In the genomic region with DNA sequence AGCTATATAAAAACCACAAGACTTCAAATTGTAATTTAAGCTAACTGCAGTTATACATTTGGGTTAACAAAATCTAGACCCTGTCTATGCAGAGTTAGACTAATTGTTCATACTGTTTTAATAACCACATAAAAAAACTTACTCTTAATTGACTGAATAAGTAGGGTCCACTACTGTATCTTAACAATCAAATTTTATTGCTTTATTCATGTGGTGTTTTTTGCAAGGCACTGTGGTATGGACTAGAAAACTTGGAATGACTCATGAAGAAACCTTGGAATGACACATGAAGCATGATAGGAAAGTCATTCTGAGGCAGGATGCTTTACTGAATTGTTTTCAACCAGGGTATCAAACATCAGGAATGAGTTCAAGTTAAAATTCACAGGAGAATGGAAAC, we compare ENCODE assay signal across 9 cellular contexts. TPM values are rescaled to one million over a fixed set of nuclear protein-coding genes. Genes with fewer than 3 reads are reported as not detected.
DNase-seq lines count a peak whose midpoint lies in the region; ATAC-seq and TF ChIP-seq lines count a peak whose summit lies in the region.
"Had no signal": no experiment of that assay in that cellular context is flagged by ENCODE, and none has a peak within 500 bp of the region (broad histone marks: within the 10 kb centered on the region; RNA-seq: fewer than 3 reads in every experiment).

No MANE protein-coding gene starts in this region.

- H3K4me1 ChIP-seq in ascending aorta (peaks cover 0 to 24% of the 10 kb centered on the region in 2 donors), lower lobe of right lung (peaks cover 54% of the 10 kb centered on the region)

- peaks cover 0 to 13% of the 10 kb centered on the region in 2 donors for H3K36me3 ChIP-seq in ascending aorta
- peaks cover 27% of the 10 kb centered on the region for H3K36me3 ChIP-seq in lower lobe of right lung

- H3K27me3 ChIP-seq in ascending aorta, result no peaks in the 10 kb centered on the region
- no peaks in the 10 kb centered on the region for H3K27me3 ChIP-seq in lower lobe of right lung (ENCODE audit: low read depth)

- H3K4me3 ChIP-seq in ascending aorta, result peak overlapping the region; percentile 89 to 99
- H3K4me3 ChIP-seq in lower lobe of right lung, result peak overlapping the region; percentile 84

- H3K9me3 ChIP-seq in ascending aorta, result no peaks in the 10 kb centered on the region
- no peaks in the 10 kb centered on the region for H3K9me3 ChIP-seq in lower lobe of right lung

- ATAC-seq in lower lobe of right lung, result no peak

- peak overlapping the region in 1 of 2 donors; percentile 99 for H3K27ac ChIP-seq in ascending aorta
- H3K27ac ChIP-seq in lower lobe of right lung, result no peak overlapping the region

- DNase-seq in AG20443 (ENCODE audit: low spot score) (peak; percentile 18), HT1080 (ENCODE audit: low read depth) (peak; percentile 83), ascending aorta (ENCODE audit: low spot score in 2 of 2) (no peak), lower lobe of right lung (no peak), NCI-H345 treated with DMSO at 0.1 percent for 48 hours (lab: John Stamatoyannopoulos, UW; ENCODE audit: unreplicated experiment) (no peak), inferior parietal cortex (ENCODE audit: extremely low spot score) (no peak), DMS79 treated with DMSO at 0.1 percent for 48 hours (lab: John Stamatoyannopoulos, UW) (no peak), NCI-H2081 treated with DMSO at 0.1 percent for 48 hours (lab: John Stamatoyannopoulos, UW) (no peak)
- DNase-seq: activated B cell treated with CpG ODN at 0.5 μM for 24 hours had no signal

- TF ChIP-seq CTCF in ascending aorta (IDR thresholded peaks at IDR 0.05) (no peak), lower lobe of right lung (IDR thresholded peaks at IDR 0.05) (no peak)

- intact Hi-C loops in ascending aorta (cut with DNase I) (no loop called here), lower lobe of right lung (cut with DNase I) (no loop called here)

RNA-seq across cellular contexts. Expression of a gene that starts 2.3 kb away (rescaled TPM):
- total RNA-seq in HT1080 (2014; rRNA removed; shearing (Covaris generic)), result 474 and 568 TPM in 2 replicates
- 332 and 338 TPM in 2 replicates for polyA plus RNA-seq in HT1080 (2015; cell fraction: cytosol; rRNA removed)
- polyA plus RNA-seq in HT1080 (2015; cell fraction: nucleus; rRNA removed), result 124 and 175 TPM in 2 replicates
- total RNA-seq in ascending aorta (237 TPM), lower lobe of right lung (150 TPM)

RNA-seq across cellular contexts. Expression of a gene that starts 2.5 kb away (rescaled TPM):
- 207 and 231 TPM in 2 replicates for total RNA-seq in HT1080 (2014; rRNA removed; shearing (Covaris generic))
- 288 and 353 TPM in 2 replicates for polyA plus RNA-seq in HT1080 (2015; cell fraction: cytosol; rRNA removed)
- polyA plus RNA-seq in HT1080 (2015; cell fraction: nucleus; rRNA removed), result 318 and 425 TPM in 2 replicates
- total RNA-seq in ascending aorta, result 83.2 TPM
- total RNA-seq in lower lobe of right lung, result 91.9 TPM

RNA-seq across cellular contexts. Expression of a gene that starts 59.1 kb away (rescaled TPM):
- 239 and 348 TPM in 2 replicates for total RNA-seq in HT1080 (2014; rRNA removed; shearing (Covaris generic))
- 248 and 308 TPM in 2 replicates for polyA plus RNA-seq in HT1080 (2015; cell fraction: cytosol; rRNA removed)
- polyA plus RNA-seq in HT1080 (2015; cell fraction: nucleus; rRNA removed), result 111 and 115 TPM in 2 replicates
- total RNA-seq in ascending aorta (112 TPM), lower lobe of right lung (107 TPM)

Comparison
In these comparisons a context has a peak if more than half of its experiments do, and no peak if none do; other contexts are left out.
1. DNase-seq: peak in AG20443 (single experiment) and HT1080 (single experiment); none in ascending aorta (0 of 2), lower lobe of right lung (single experiment), NCI-H345 treated with DMSO at 0.1 percent for 48 hours (single experiment), inferior parietal cortex (single experiment), DMS79 treated with DMSO at 0.1 percent for 48 hours (single experiment) and NCI-H2081 treated with DMSO at 0.1 percent for 48 hours (single experiment).